16 cellular contexts compared by ENCODE assay signal in the genomic region with DNA sequence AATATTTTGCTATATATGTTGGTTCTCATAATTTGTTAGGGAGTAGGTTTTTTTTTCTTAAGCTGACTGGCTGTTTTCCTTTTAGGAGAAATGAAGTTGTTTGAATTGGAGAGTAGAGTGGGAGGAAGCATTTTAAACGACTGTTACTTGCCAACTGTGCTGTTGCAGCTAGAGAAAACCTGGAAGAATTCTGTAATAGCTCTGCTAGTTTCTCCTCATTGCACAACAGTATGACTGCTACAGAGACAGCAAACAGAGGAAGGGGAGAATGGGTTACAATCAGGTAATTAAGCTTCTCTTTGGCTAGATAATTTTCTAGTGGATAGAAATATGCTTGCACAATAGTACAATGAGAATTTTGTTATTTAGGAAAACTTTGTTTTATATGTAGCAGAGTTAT.
DNase-seq lines count a peak whose midpoint lies in the region; ATAC-seq, FAIRE-seq and TF ChIP-seq lines count a peak whose summit lies in the region.
"Had no signal": no experiment of that assay in that cellular context is flagged by ENCODE, and none has a peak within 500 bp of the region (broad histone marks: within the 10 kb centered on the region; RNA-seq: fewer than 3 reads in every experiment).

No MANE protein-coding gene starts in this region.

- H3K9me3 ChIP-seq in neutrophil, result no peaks in the 10 kb centered on the region
- H3K9me3 ChIP-seq: BLaER1, prostate gland had no signal

- H3K4me1 ChIP-seq in neutrophil (ENCODE audit: control insufficient read depth in 1 of 2, insufficient read depth in 1 of 2, low read depth in 1 of 2, low read length in 1 of 2), result peaks cover 14 to 16% of the 10 kb centered on the region in 2 experiments
- H3K4me1 ChIP-seq: BLaER1, prostate gland had no signal

- FAIRE-seq in H54 (lab: Jason Lieb, UNC) (no peak), frontal cortex (lab: Jason Lieb, UNC) (no peak)
- FAIRE-seq: H1 had no signal

- no peak for TF ChIP-seq CTCF in neutrophil (IDR thresholded peaks at IDR 0.05)

- H3K4me3 ChIP-seq in neutrophil (ENCODE audit: low read depth in 1 of 2, low read length in 1 of 2), result no peak overlapping the region
- H3K4me3 ChIP-seq: BLaER1, cardiac muscle cell, prostate gland had no signal

- H3K36me3 ChIP-seq in neutrophil, result no peaks in the 10 kb centered on the region
- H3K36me3 ChIP-seq: BLaER1, cardiac muscle cell, prostate gland had no signal

- H3K27me3 ChIP-seq in neutrophil, result no peaks in the 10 kb centered on the region
- H3K27me3 ChIP-seq: BLaER1, cardiac muscle cell had no signal

- TF ChIP-seq POLR2A in H54 (IDR thresholded peaks at IDR 0.05; ENCODE audit: low read depth, low read length), result no peak

- H3K27ac ChIP-seq in neutrophil, result peak overlapping the region; percentile 69
- H3K27ac ChIP-seq: BLaER1, cardiac muscle cell, prostate gland had no signal

- ATAC-seq in GM21528 (IDR thresholded peaks at IDR 0.05; ENCODE audit: low FRiP score, unreplicated experiment), result no peak
- ATAC-seq: activated CD8-positive, alpha-beta T cell treated with anti-CD3 and anti-CD28 coated beads, Interleukin-2, amount 10 ng/mL, durations not matched to agents 7 days and 5 days; stimulated activated naive CD8-positive, alpha-beta T cell treated with anti-CD3 and anti-CD28 coated beads, Interleukin-15, Interleukin-2, amounts not matched to agents 100 U/mL and 50 U/mL, for 24 hours had no signal

- DNase-seq in CD1c-positive myeloid dendritic cell (ENCODE audit: extremely low spot score), result peak; percentile 38
- DNase-seq in NCI-H69 (lab: John Stamatoyannopoulos, UW), result peak; percentile 31
- peak; percentile 79 for DNase-seq in fibroblast of peridontal ligament (ENCODE audit: extremely low read depth)
- DNase-seq in H54 (ENCODE audit: insufficient read length, low spot score), result no peak
- no peak for DNase-seq in frontal cortex (ENCODE audit: low spot score in 2 of 2)
- DNase-seq in activated CD4-positive, CD25-positive, alpha-beta regulatory T cell (lab: John Stamatoyannopoulos, UW), result no peak
- DNase-seq: activated CD8-positive, alpha-beta T cell treated with anti-CD3 and anti-CD28 coated beads, Interleukin-2, amount 10 ng/mL, durations not matched to agents 7 days and 5 days; activated gamma-delta T cell; stimulated activated CD4-positive, alpha-beta T cell treated with anti-CD3 and anti-CD28 coated beads, Interleukin-4, amount 100 ng/mL, for 4 hours; stimulated activated naive CD8-positive, alpha-beta T cell treated with anti-CD3 and anti-CD28 coated beads, Interleukin-15, Interleukin-2, amounts not matched to agents 100 U/mL and 50 U/mL, for 24 hours had no signal

Comparison
In these comparisons a context has a peak if more than half of its experiments do, and no peak if none do; other contexts are left out.
1. DNase-seq: peak in CD1c-positive myeloid dendritic cell (single experiment), NCI-H69 (single experiment) and fibroblast of peridontal ligament (single experiment); none in H54 (single experiment), frontal cortex (0 of 2) and activated CD4-positive, CD25-positive, alpha-beta regulatory T cell (0 of 4).